ENCODE assay signal across 8 cellular contexts in genomic region chr17:7023576-7024401, GRCh38. TPM values are rescaled to one million over a fixed set of nuclear protein-coding genes. Genes with fewer than 3 reads are reported as not detected.
DNase-seq lines count a peak whose midpoint lies in the region; ATAC-seq, FAIRE-seq and TF ChIP-seq lines count a peak whose summit lies in the region.

No MANE protein-coding gene starts in this region.

- FAIRE-seq in H54 (lab: Jason Lieb, UNC) = no peak

- peak; percentile 78 for DNase-seq in NCI-H774 (lab: John Stamatoyannopoulos, UW)
- DNase-seq in activated T-cell treated with anti-CD3 and anti-CD28 coated beads for 4 hours = peak; percentile 91
- DNase-seq in erythroblast (lab: John Stamatoyannopoulos, UW) = peak; percentile 96 to 97
- DNase-seq in stimulated activated CD8-positive, alpha-beta memory T cell treated with anti-CD3 and anti-CD28 coated beads, Interleukin-15, amount 100 ng/mL, for 1 hour (ENCODE audit: low read depth) = peak; percentile 83
- DNase-seq in H54 (ENCODE audit: insufficient read length, low spot score) = no peak

- peak; percentile 35 for TF ChIP-seq POLR2A in GM18505 (IDR thresholded peaks at IDR 0.05; ENCODE audit: borderline replicate concordance, extremely low read depth, insufficient read depth, insufficient read length)
- no peak for TF ChIP-seq POLR2A in erythroblast (IDR thresholded peaks at IDR 0.05; ENCODE audit: low read length)
- TF ChIP-seq POLR2A in H54 (IDR thresholded peaks at IDR 0.05; ENCODE audit: low read depth, low read length) = no peak

- WGBS in mesodermal cell (ENCODE audit: insufficient coverage in 2 of 2), 2 experiments = 55 to 61% methylated on average over 33 to 45 of the region's 51 CpGs

- no peak overlapping the region for H3K27ac ChIP-seq in mesodermal cell (ENCODE audit: low read depth, low read length, severe bottlenecking)

- H3K4me3 ChIP-seq in mesodermal cell (ENCODE audit: extremely low read depth, insufficient read depth, low read length, poor library complexity, severe bottlenecking) = peak overlapping the region; percentile 21

- H3K9me3 ChIP-seq in mesodermal cell (ENCODE audit: control insufficient read depth, low read length) = no peaks in the 10 kb centered on the region

- no peaks in the 10 kb centered on the region for H3K36me3 ChIP-seq in mesodermal cell (ENCODE audit: control insufficient read depth, insufficient read depth, low read length)

- no peak for ATAC-seq in GM18505 (IDR thresholded peaks at IDR 0.05; ENCODE audit: unreplicated experiment)
- no peak for ATAC-seq in GM21360 (IDR thresholded peaks at IDR 0.05; ENCODE audit: unreplicated experiment)

- peaks cover 11% of the 10 kb centered on the region for H3K4me1 ChIP-seq in mesodermal cell (ENCODE audit: control insufficient read depth, insufficient read depth, low read length, poor library complexity, severe bottlenecking)

RNA-seq across cellular contexts. Expression of gene BCL6B, which starts 0.9 kb away (rescaled TPM):
- polyA plus RNA-seq in mesodermal cell (2013, experiment 1 of 2) = 12.5 TPM
- 8.3 TPM for polyA plus RNA-seq in mesodermal cell (2013, experiment 2 of 2)

RNA-seq across cellular contexts. Expression of gene RNASEK, which starts 11.4 kb away (rescaled TPM):
- polyA plus RNA-seq in mesodermal cell (2013, experiment 1 of 2) = 315 TPM
- polyA plus RNA-seq in mesodermal cell (2013, experiment 2 of 2) = 270 TPM

RNA-seq across cellular contexts. Expression of gene SLC16A13, which starts 12.0 kb away (rescaled TPM):
- polyA plus RNA-seq in mesodermal cell (2013, experiment 1 of 2) = 8.1 TPM
- 7.1 TPM for polyA plus RNA-seq in mesodermal cell (2013, experiment 2 of 2)

RNA-seq across cellular contexts. Expression of gene SLC16A11, which starts 20.1 kb away (rescaled TPM):
- 0.33 TPM for polyA plus RNA-seq in mesodermal cell (2013, experiment 1 of 2)
- polyA plus RNA-seq in mesodermal cell (2013, experiment 2 of 2) = not detected

RNA-seq across cellular contexts. Expression of gene ALOX12, which starts 27.9 kb away (rescaled TPM):
- polyA plus RNA-seq in mesodermal cell (2013, experiment 1 of 2) = 0.33 TPM
- polyA plus RNA-seq in mesodermal cell (2013, experiment 2 of 2) = 0.25 TPM
